In the genomic region with DNA sequence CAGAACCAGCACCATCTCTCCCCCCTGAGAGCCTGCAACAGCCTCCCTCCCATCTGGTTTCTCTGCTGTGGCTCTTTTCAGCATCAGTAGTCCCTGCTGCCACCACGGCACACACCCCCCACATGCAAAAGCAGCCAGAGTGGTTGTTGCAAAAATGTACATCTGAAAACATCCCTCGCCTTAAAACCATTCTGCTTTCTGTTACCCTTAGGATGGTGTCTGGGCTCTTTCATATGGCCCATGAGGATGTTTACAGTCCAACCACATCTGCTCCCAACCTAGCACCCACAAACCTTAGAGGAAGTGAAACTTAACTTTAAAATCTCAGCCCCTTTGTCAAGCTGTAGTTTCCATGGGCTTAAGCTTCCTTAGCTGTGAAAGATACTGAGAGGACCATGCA, we compare ENCODE assay signal across 8 cellular contexts. TPM values are rescaled to one million over a fixed set of nuclear protein-coding genes. Genes with fewer than 3 reads are reported as not detected.
A peak's percentile ranks its signal among the peaks of the same experiment; 100 is the strongest.
DNase-seq lines count a peak whose midpoint lies in the region; ATAC-seq and TF ChIP-seq lines count a peak whose summit lies in the region.

No MANE protein-coding gene starts in this region.

- H3K4me3 ChIP-seq in DND-41 (ENCODE audit: low read depth in 1 of 2, low read length in 2 of 2): peak overlapping the region in 1 of 2 experiments; percentile 64; a peak in 2 of 4 replicates

- H3K27ac ChIP-seq in DND-41 (ENCODE audit: low read length): no peak overlapping the region; the same call in 1 of the 2 replicates

- H3K4me1 Mint-ChIP-seq in type B pancreatic cell (ENCODE audit: unreplicated experiment): peaks cover 29% of the 10 kb centered on the region

- no peaks in the 10 kb centered on the region for H3K9me3 Mint-ChIP-seq in activated naive CD4-positive, alpha-beta T cell treated with anti-CD3 and anti-CD28 coated beads, Interleukin-2, amount 50 U/mL, for 72 hours
- H3K9me3 Mint-ChIP-seq in type B pancreatic cell: no peaks in the 10 kb centered on the region

- peak overlapping the region; percentile 63; the same call in 1 of the 2 replicates for H3K9ac ChIP-seq in DND-41 (ENCODE audit: low read depth, low read length)

- TF ChIP-seq CTCF in DND-41 (IDR thresholded peaks at IDR 0.05; ENCODE audit: borderline replicate concordance, extremely low read depth, low read length, poor library complexity, severe bottlenecking) (no peak), type B pancreatic cell (conservative IDR thresholded peaks at IDR 0.05) (no peak)

- DNase-seq in DND-41: peak; percentile 36
- DNase-seq in activated naive CD4-positive, alpha-beta T cell treated with anti-CD3 and anti-CD28 coated beads, Interleukin-2, amount 50 U/mL, for 72 hours (ENCODE audit: low spot score in 2 of 2): peak in 1 of 2 donors; percentile 38
- peak; percentile 72 for DNase-seq in medulla oblongata (ENCODE audit: extremely low spot score)
- DNase-seq in type B pancreatic cell (ENCODE audit: extremely low spot score, unreplicated experiment): peak; percentile 25
- no peak for DNase-seq in NCI-H187 (lab: John Stamatoyannopoulos, UW)
- no peak for DNase-seq in NCI-H526 treated with DMSO at 0.1 percent for 48 hours (lab: John Stamatoyannopoulos, UW)

- H3K4me1 ChIP-seq in DND-41 (ENCODE audit: insufficient read depth, low read length): peaks cover 40% of the 10 kb centered on the region

- ATAC-seq in DND-41 (ENCODE audit: insufficient read depth, low read depth) (peak; percentile 41), GM19455 (IDR thresholded peaks at IDR 0.05; ENCODE audit: unreplicated experiment) (peak; percentile 66), HG03460 (IDR thresholded peaks at IDR 0.05; ENCODE audit: unreplicated experiment) (peak; percentile 80)
- ATAC-seq in activated naive CD4-positive, alpha-beta T cell treated with anti-CD3 and anti-CD28 coated beads, Interleukin-2, amount 50 U/mL, for 72 hours: peak; percentile 50 to 59

- no peaks in the 10 kb centered on the region for H3K27me3 Mint-ChIP-seq in type B pancreatic cell

- no peaks in the 10 kb centered on the region for H3K36me3 ChIP-seq in DND-41 (ENCODE audit: insufficient read depth, low read length)

- H3K27ac Mint-ChIP-seq in activated naive CD4-positive, alpha-beta T cell treated with anti-CD3 and anti-CD28 coated beads, Interleukin-2, amount 50 U/mL, for 72 hours: peak overlapping the region; percentile 86 to 93
- H3K27ac Mint-ChIP-seq in type B pancreatic cell: peak overlapping the region; percentile 84

- no peaks in the 10 kb centered on the region for H3K9me3 ChIP-seq in DND-41 (ENCODE audit: insufficient read depth, low read length, severe bottlenecking)

- peak overlapping the region; percentile 66 for H2AFZ ChIP-seq in DND-41 (ENCODE audit: low read depth, low read length)

- no peaks in the 10 kb centered on the region for H3K27me3 ChIP-seq in DND-41 (ENCODE audit: insufficient read depth, low read length, poor library complexity)

- H3K36me3 Mint-ChIP-seq in activated naive CD4-positive, alpha-beta T cell treated with anti-CD3 and anti-CD28 coated beads, Interleukin-2, amount 50 U/mL, for 72 hours: peaks cover 0 to 5% of the 10 kb centered on the region in 2 donors
- peaks cover 13% of the 10 kb centered on the region for H3K36me3 Mint-ChIP-seq in type B pancreatic cell

- peaks cover 23% of the 10 kb centered on the region for H4K20me1 ChIP-seq in DND-41 (ENCODE audit: insufficient read depth, low read length)

- H3K79me2 ChIP-seq in DND-41 (ENCODE audit: insufficient read depth, low read length): peaks cover 20% of the 10 kb centered on the region

- H3K4me2 ChIP-seq in DND-41 (ENCODE audit: insufficient read depth, low read length): peak overlapping the region; percentile 83

- peak overlapping the region; percentile 96 for H3K4me3 Mint-ChIP-seq in type B pancreatic cell

RNA-seq across cellular contexts. Expression of a gene that starts 0.8 kb away (rescaled TPM):
- total RNA-seq in activated naive CD4-positive, alpha-beta T cell treated with anti-CD3 and anti-CD28 coated beads, Interleukin-2, amount 50 U/mL, for 72 hours: 1 to 10 TPM; 1.6 to 2.5 TPM
- total RNA-seq in type B pancreatic cell (ENCODE audit: low replicate concordance): 9.8 and 10.3 TPM in 2 replicates

RNA-seq across cellular contexts. Expression of a gene that starts 0.9 kb away (rescaled TPM):
- total RNA-seq in activated naive CD4-positive, alpha-beta T cell treated with anti-CD3 and anti-CD28 coated beads, Interleukin-2, amount 50 U/mL, for 72 hours: 10 to 100 TPM; 19.0 to 22.7 TPM
- 76.5 and 98.4 TPM in 2 replicates for total RNA-seq in type B pancreatic cell (ENCODE audit: low replicate concordance)

RNA-seq across cellular contexts. Expression of a gene that starts 45.1 kb away (rescaled TPM):
- total RNA-seq in activated naive CD4-positive, alpha-beta T cell treated with anti-CD3 and anti-CD28 coated beads, Interleukin-2, amount 50 U/mL, for 72 hours: 10 to 100 TPM; 72.9 to 87.1 TPM
- total RNA-seq in type B pancreatic cell (ENCODE audit: low replicate concordance): 7.5 and 24.5 TPM in 2 replicates

RNA-seq across cellular contexts. Expression of a gene that starts 56.5 kb away (rescaled TPM):
- total RNA-seq in activated naive CD4-positive, alpha-beta T cell treated with anti-CD3 and anti-CD28 coated beads, Interleukin-2, amount 50 U/mL, for 72 hours: 10 to 100 TPM; 39.2 to 51.8 TPM
- 45.0 and 61.4 TPM in 2 replicates for total RNA-seq in type B pancreatic cell (ENCODE audit: low replicate concordance)

RNA-seq across cellular contexts. Expression of a gene that starts 56.6 kb away (rescaled TPM):
- total RNA-seq in activated naive CD4-positive, alpha-beta T cell treated with anti-CD3 and anti-CD28 coated beads, Interleukin-2, amount 50 U/mL, for 72 hours: under 1 TPM; 0.09 to 0.21 TPM
- total RNA-seq in type B pancreatic cell (ENCODE audit: low replicate concordance): 0.21 and 1.4 TPM in 2 replicates

Comparison
In these comparisons a context has a peak if more than half of its experiments do, and no peak if none do; other contexts are left out.
1. DNase-seq: peak in DND-41 (single experiment), medulla oblongata (single experiment) and type B pancreatic cell (single experiment); none in NCI-H187 (0 of 2) and NCI-H526 treated with DMSO at 0.1 percent for 48 hours (single experiment).
2. Peak in every context shown above with its lines, with median percentiles within 50 percentile points of each other: ATAC-seq.